In the genomic region with DNA sequence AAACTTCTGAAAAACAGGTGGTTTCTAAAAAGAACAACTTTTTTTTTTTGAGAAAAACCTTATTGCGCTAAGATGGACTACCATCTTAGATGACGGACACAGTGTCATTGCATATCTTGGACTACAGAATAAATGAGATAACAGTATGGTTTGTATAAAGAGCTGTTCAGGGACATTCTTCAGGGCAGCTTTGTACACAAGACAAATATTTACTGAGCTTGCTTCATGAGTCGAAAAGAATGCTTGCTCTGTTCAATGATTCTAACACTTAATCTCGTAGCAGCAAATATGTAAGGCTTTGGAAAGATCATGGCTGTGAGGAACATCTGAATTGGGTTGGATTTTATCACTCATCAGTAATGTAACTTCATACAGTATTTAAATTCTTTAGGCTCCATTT, we compare ENCODE assay signal across 28 cellular contexts.
"Had no signal": no experiment of that assay in that cellular context is flagged by ENCODE, and none has a peak within 500 bp of the region (broad histone marks: within the 10 kb centered on the region; RNA-seq: fewer than 3 reads in every experiment).

No MANE protein-coding gene starts in this region.

- H3K36me3 ChIP-seq: colonic mucosa, neutrophil, upper lobe of left lung, vagina had no signal

- DNase-seq: activated CD4-positive, alpha-beta T cell treated with anti-CD3 and anti-CD28 coated beads for 4 hours; activated CD4-positive, alpha-beta T cell treated with anti-CD3 and anti-CD28 coated beads, Interleukin-2, amount 50 U/mL, for 4 hours; activated effector memory CD4-positive, alpha-beta T cell treated with anti-CD3 and anti-CD28 coated beads, Interleukin-2, amount 50 U/mL, for 16 hours; activated naive CD8-positive, alpha-beta T cell treated with anti-CD3 and anti-CD28 coated beads, Interleukin-2, amount 50 U/mL, for 24 hours; activated T-cell treated with anti-CD3 and anti-CD28 coated beads, Interleukin-2, amount 50 U/mL, for 1 hour; amygdala; colonic mucosa; effector memory CD4-positive, alpha-beta T cell; left ventricle myocardium superior; mammary epithelial cell; small intestine; stimulated activated CD4-positive, alpha-beta T cell treated with anti-CD3 and anti-CD28 coated beads, Interleukin-1b, Interleukin-23, amount 100 ng/mL, for 48 hours; stimulated activated CD4-positive, alpha-beta T cell treated with anti-CD3 and anti-CD28 coated beads, Interleukin-4, amount 100 ng/mL, for 4 hours; stimulated activated CD8-positive, alpha-beta memory T cell treated with anti-CD3 and anti-CD28 coated beads, Interleukin-4, amount 100 ng/mL, for 48 hours; stimulated activated naive CD8-positive, alpha-beta T cell treated with anti-CD3 and anti-CD28 coated beads, Interleukin-15, amount 100 ng/mL, for 72 hours; substantia nigra; T-helper 9 cell; upper lobe of left lung had no signal

- H3K9me3 Mint-ChIP-seq: activated naive CD4-positive, alpha-beta T cell treated with anti-CD3 and anti-CD28 coated beads, Interleukin-2, amount 50 U/mL, for 24 hours; activated T-helper 1 cell treated with anti-CD3 and anti-CD28 coated beads, Interleukin-12 subunit alpha, Interleukin-12 subunit beta, Interleukin-2, Interleukin-4 antibody, amounts not matched to agents 30 ng/mL and 10 ng/mL and 1 ng/mL, durations not matched to agents 14 hours and 24 hours and 36 hours; nephron had no signal

- H3K27ac Mint-ChIP-seq: activated naive CD4-positive, alpha-beta T cell treated with anti-CD3 and anti-CD28 coated beads, Interleukin-2, amount 50 U/mL, for 24 hours; activated naive CD8-positive, alpha-beta T cell treated with anti-CD3 and anti-CD28 coated beads, Interleukin-2, amount 50 U/mL, for 24 hours; activated T-helper 1 cell treated with anti-CD3 and anti-CD28 coated beads, Interleukin-12 subunit alpha, Interleukin-12 subunit beta, Interleukin-2, Interleukin-4 antibody, amounts not matched to agents 30 ng/mL and 10 ng/mL and 1 ng/mL, durations not matched to agents 14 hours and 24 hours and 36 hours; nephron; stimulated activated memory B cell treated with anti-CD40 and anti-IgM and Interleukin-4, amounts not matched to agents 10 μg/mL and 1 μg/mL and 100 μg/mL, for 72 hours; stimulated activated naive CD8-positive, alpha-beta T cell treated with anti-CD3 and anti-CD28 coated beads, Interleukin-15, amount 100 ng/mL, for 72 hours had no signal

- H3K27me3 ChIP-seq: colonic mucosa, neutrophil, upper lobe of left lung, vagina had no signal

- H3K4me3 Mint-ChIP-seq: activated naive CD4-positive, alpha-beta T cell treated with anti-CD3 and anti-CD28 coated beads, Interleukin-2, amount 50 U/mL, for 24 hours; activated naive CD8-positive, alpha-beta T cell treated with anti-CD3 and anti-CD28 coated beads, Interleukin-2, amount 50 U/mL, for 24 hours; activated T-helper 1 cell treated with anti-CD3 and anti-CD28 coated beads, Interleukin-12 subunit alpha, Interleukin-12 subunit beta, Interleukin-2, Interleukin-4 antibody, amounts not matched to agents 30 ng/mL and 10 ng/mL and 1 ng/mL, durations not matched to agents 14 hours and 24 hours and 36 hours; nephron; stimulated activated memory B cell treated with anti-CD40 and anti-IgM and Interleukin-4, amounts not matched to agents 10 μg/mL and 1 μg/mL and 100 μg/mL, for 72 hours; stimulated activated naive CD8-positive, alpha-beta T cell treated with anti-CD3 and anti-CD28 coated beads, Interleukin-15, amount 100 ng/mL, for 72 hours had no signal

- H3K4me3 ChIP-seq: colonic mucosa, upper lobe of left lung, vagina had no signal

- H3K36me3 Mint-ChIP-seq: activated naive CD4-positive, alpha-beta T cell treated with anti-CD3 and anti-CD28 coated beads, Interleukin-2, amount 50 U/mL, for 24 hours; stimulated activated memory B cell treated with anti-CD40 and anti-IgM and Interleukin-4, amounts not matched to agents 10 μg/mL and 1 μg/mL and 100 μg/mL, for 72 hours had no signal

- ATAC-seq: activated naive CD8-positive, alpha-beta T cell treated with anti-CD3 and anti-CD28 coated beads, Interleukin-2, amount 50 U/mL, for 24 hours; left ventricle myocardium superior; sciatic nerve; stimulated activated memory B cell treated with anti-CD40 and anti-IgM and Interleukin-4, amounts not matched to agents 10 μg/mL and 1 μg/mL and 100 μg/mL, for 72 hours; stimulated activated naive CD8-positive, alpha-beta T cell treated with anti-CD3 and anti-CD28 coated beads, Interleukin-15, amount 100 ng/mL, for 72 hours had no signal

- FAIRE-seq: frontal cortex, islet of Langerhans, small intestine, TTC549 had no signal

- H3K27me3 Mint-ChIP-seq: activated naive CD4-positive, alpha-beta T cell treated with anti-CD3 and anti-CD28 coated beads, Interleukin-2, amount 50 U/mL, for 24 hours; stimulated activated memory B cell treated with anti-CD40 and anti-IgM and Interleukin-4, amounts not matched to agents 10 μg/mL and 1 μg/mL and 100 μg/mL, for 72 hours; stimulated activated naive CD8-positive, alpha-beta T cell treated with anti-CD3 and anti-CD28 coated beads, Interleukin-15, amount 100 ng/mL, for 72 hours had no signal

- H3K4me1 Mint-ChIP-seq: activated naive CD4-positive, alpha-beta T cell treated with anti-CD3 and anti-CD28 coated beads, Interleukin-2, amount 50 U/mL, for 24 hours; activated naive CD8-positive, alpha-beta T cell treated with anti-CD3 and anti-CD28 coated beads, Interleukin-2, amount 50 U/mL, for 24 hours; stimulated activated naive CD8-positive, alpha-beta T cell treated with anti-CD3 and anti-CD28 coated beads, Interleukin-15, amount 100 ng/mL, for 72 hours had no signal
